ENCODE assay signal across 9 cellular contexts in genomic region chr6:149897015-149897697, GRCh38. TPM values are rescaled to one million over a fixed set of nuclear protein-coding genes. Genes with fewer than 3 reads are reported as not detected.
DNase-seq lines count a peak whose midpoint lies in the region; ATAC-seq and TF ChIP-seq lines count a peak whose summit lies in the region.
"Had no signal": no experiment of that assay in that cellular context is flagged by ENCODE, and none has a peak within 500 bp of the region (broad histone marks: within the 10 kb centered on the region; RNA-seq: fewer than 3 reads in every experiment).

No MANE protein-coding gene starts in this region.

- H3K4me1 ChIP-seq in lower lobe of right lung: peaks cover 32% of the 10 kb centered on the region

- peak; percentile 75 to 87 for ATAC-seq in lower lobe of right lung
- ATAC-seq in activated T-cell treated with anti-CD3 and anti-CD28 coated beads, Interleukin-2, amount 50 U/mL, for 72 hours (replicated peaks in 1 of 2): no peak
- no peak for ATAC-seq in HG03378 (IDR thresholded peaks at IDR 0.05; ENCODE audit: unreplicated experiment)

- no peaks in the 10 kb centered on the region for H3K9me3 ChIP-seq in lower lobe of right lung

- intact Hi-C loops in lower lobe of right lung (cut with DNase I): no loop called here

- H3K4me3 ChIP-seq in lower lobe of right lung: peak overlapping the region; percentile 32
- H3K4me3 ChIP-seq: SK-N-MC had no signal

- H3K4me1 Mint-ChIP-seq in activated T-cell treated with anti-CD3 and anti-CD28 coated beads, Interleukin-2, amount 50 U/mL, for 72 hours (ENCODE audit: low read depth): peaks cover 15% of the 10 kb centered on the region

- H3K27ac ChIP-seq in lower lobe of right lung: peak overlapping the region; percentile 83
- H3K27ac ChIP-seq: SK-N-MC had no signal

- no peaks in the 10 kb centered on the region for H3K9me3 Mint-ChIP-seq in activated T-cell treated with anti-CD3 and anti-CD28 coated beads, Interleukin-2, amount 50 U/mL, for 72 hours

- H3K27ac Mint-ChIP-seq in activated T-cell treated with anti-CD3 and anti-CD28 coated beads, Interleukin-2, amount 50 U/mL, for 72 hours: no peak overlapping the region

- DNase-seq in M059J (ENCODE audit: low read depth) (peak; percentile 97), cerebellum (ENCODE audit: low spot score) (peak; percentile 69), lower lobe of right lung (peak; percentile 59), ureter (ENCODE audit: low spot score) (peak; percentile 86), middle frontal gyrus (ENCODE audit: extremely low spot score, low spot score) (no peak)
- DNase-seq in activated T-cell treated with anti-CD3 and anti-CD28 coated beads, Interleukin-2, amount 50 U/mL, for 72 hours: no peak

- no peak overlapping the region for H3K4me3 Mint-ChIP-seq in activated T-cell treated with anti-CD3 and anti-CD28 coated beads, Interleukin-2, amount 50 U/mL, for 72 hours

- no peaks in the 10 kb centered on the region for H3K36me3 Mint-ChIP-seq in activated T-cell treated with anti-CD3 and anti-CD28 coated beads, Interleukin-2, amount 50 U/mL, for 72 hours (ENCODE audit: insufficient read depth in 2 of 2)

- H3K36me3 ChIP-seq in lower lobe of right lung: no peaks in the 10 kb centered on the region

- peaks cover 30% of the 10 kb centered on the region for H3K27me3 Mint-ChIP-seq in activated T-cell treated with anti-CD3 and anti-CD28 coated beads, Interleukin-2, amount 50 U/mL, for 72 hours (ENCODE audit: low read depth)

- no peak for TF ChIP-seq CTCF in lower lobe of right lung (IDR thresholded peaks at IDR 0.05)

- H3K27me3 ChIP-seq in lower lobe of right lung (ENCODE audit: low read depth): no peaks in the 10 kb centered on the region

RNA-seq across cellular contexts. Expression of gene RAET1E, which starts 0.8 kb away (rescaled TPM):
- 1.5 and 2.7 TPM in 2 replicates for total RNA-seq in M059J (2014; rRNA removed; shearing (Covaris generic))
- total RNA-seq in cerebellum: not detected
- not detected for total RNA-seq in lower lobe of right lung
- 5.5 TPM for total RNA-seq in ureter
- not detected for total RNA-seq in activated T-cell treated with anti-CD3 and anti-CD28 coated beads, Interleukin-2, amount 50 U/mL, for 72 hours
- total RNA-seq: glomerular endothelial cell had no signal

RNA-seq across cellular contexts. Expression of gene RAET1G, which starts 25.8 kb away (rescaled TPM):
- total RNA-seq in M059J (2014; rRNA removed; shearing (Covaris generic)): 19.7 and 20.6 TPM in 2 replicates
- total RNA-seq in cerebellum (not detected), lower lobe of right lung (0.83 TPM), ureter (5.2 TPM)
- total RNA-seq in activated T-cell treated with anti-CD3 and anti-CD28 coated beads, Interleukin-2, amount 50 U/mL, for 72 hours: not detected

RNA-seq across cellular contexts. Expression of gene LRP11, which starts 33.0 kb away (rescaled TPM):
- total RNA-seq in M059J (2014; rRNA removed; shearing (Covaris generic)): 65.9 and 92.0 TPM in 2 replicates
- total RNA-seq in cerebellum (26.6 TPM), lower lobe of right lung (38.3 TPM), ureter (73.6 TPM)
- total RNA-seq in activated T-cell treated with anti-CD3 and anti-CD28 coated beads, Interleukin-2, amount 50 U/mL, for 72 hours: 10 to 100 TPM in 1 of 2 donors, 1 to 10 TPM in 1; 6.0 to 10.6 TPM

RNA-seq across cellular contexts. Expression of gene ULBP2, which starts 44.7 kb away (rescaled TPM):
- 75.7 and 88.8 TPM in 2 replicates for total RNA-seq in M059J (2014; rRNA removed; shearing (Covaris generic))
- 3.2 TPM for total RNA-seq in cerebellum
- total RNA-seq in lower lobe of right lung: 2.2 TPM
- 3.0 TPM for total RNA-seq in ureter
- 1 to 10 TPM in 1 of 2 donors, under 1 TPM in 1; 1.00 to 1.5 TPM for total RNA-seq in activated T-cell treated with anti-CD3 and anti-CD28 coated beads, Interleukin-2, amount 50 U/mL, for 72 hours

Comparison
In these comparisons a context has a peak if more than half of its experiments do, and no peak if none do; other contexts are left out.
1. DNase-seq: peak in M059J (single experiment), cerebellum (single experiment), lower lobe of right lung (single experiment) and ureter (single experiment); none in activated T-cell treated with anti-CD3 and anti-CD28 coated beads, Interleukin-2, amount 50 U/mL, for 72 hours (0 of 2) and middle frontal gyrus (single experiment).
2. ATAC-seq: peak in lower lobe of right lung (2 of 2); none in activated T-cell treated with anti-CD3 and anti-CD28 coated beads, Interleukin-2, amount 50 U/mL, for 72 hours (0 of 2) and HG03378 (single experiment).